2 cellular contexts compared by ENCODE assay signal in the genomic region with DNA sequence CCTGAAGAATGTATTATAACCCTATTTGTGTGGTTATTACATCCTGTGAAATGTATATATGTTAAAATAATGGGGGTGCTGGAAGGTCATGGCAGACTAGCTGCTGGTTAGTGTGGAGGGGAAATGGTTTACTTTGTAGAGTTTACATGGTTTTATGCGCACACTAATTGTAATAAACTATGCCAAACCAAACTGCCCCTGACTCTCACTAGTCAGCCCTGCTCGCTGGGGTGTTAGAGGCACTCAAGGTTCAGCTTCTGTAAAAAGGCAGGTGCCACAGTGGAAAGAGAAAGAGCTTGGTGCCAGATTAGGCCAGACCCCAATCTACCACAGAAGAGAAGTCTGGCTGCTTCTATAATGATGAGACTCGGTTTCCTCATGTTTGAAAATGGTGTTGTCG.
TF ChIP-seq lines count a peak whose summit lies in the region.

No MANE protein-coding gene starts in this region.

TF ChIP-seq in A549, 52 proteins besides CTCF, POLR2A, EP300 and RAD21:
- no peak for TF ChIP-seq CBX2 (IDR thresholded peaks at IDR 0.05; ENCODE audit: borderline replicate concordance, low read depth)
- TF ChIP-seq CEBPB (IDR thresholded peaks at IDR 0.05) = no peak
- TF ChIP-seq PHF8 (IDR thresholded peaks at IDR 0.05; ENCODE audit: borderline replicate concordance, low read depth) = no peak
- TF ChIP-seq, protein P1, sequence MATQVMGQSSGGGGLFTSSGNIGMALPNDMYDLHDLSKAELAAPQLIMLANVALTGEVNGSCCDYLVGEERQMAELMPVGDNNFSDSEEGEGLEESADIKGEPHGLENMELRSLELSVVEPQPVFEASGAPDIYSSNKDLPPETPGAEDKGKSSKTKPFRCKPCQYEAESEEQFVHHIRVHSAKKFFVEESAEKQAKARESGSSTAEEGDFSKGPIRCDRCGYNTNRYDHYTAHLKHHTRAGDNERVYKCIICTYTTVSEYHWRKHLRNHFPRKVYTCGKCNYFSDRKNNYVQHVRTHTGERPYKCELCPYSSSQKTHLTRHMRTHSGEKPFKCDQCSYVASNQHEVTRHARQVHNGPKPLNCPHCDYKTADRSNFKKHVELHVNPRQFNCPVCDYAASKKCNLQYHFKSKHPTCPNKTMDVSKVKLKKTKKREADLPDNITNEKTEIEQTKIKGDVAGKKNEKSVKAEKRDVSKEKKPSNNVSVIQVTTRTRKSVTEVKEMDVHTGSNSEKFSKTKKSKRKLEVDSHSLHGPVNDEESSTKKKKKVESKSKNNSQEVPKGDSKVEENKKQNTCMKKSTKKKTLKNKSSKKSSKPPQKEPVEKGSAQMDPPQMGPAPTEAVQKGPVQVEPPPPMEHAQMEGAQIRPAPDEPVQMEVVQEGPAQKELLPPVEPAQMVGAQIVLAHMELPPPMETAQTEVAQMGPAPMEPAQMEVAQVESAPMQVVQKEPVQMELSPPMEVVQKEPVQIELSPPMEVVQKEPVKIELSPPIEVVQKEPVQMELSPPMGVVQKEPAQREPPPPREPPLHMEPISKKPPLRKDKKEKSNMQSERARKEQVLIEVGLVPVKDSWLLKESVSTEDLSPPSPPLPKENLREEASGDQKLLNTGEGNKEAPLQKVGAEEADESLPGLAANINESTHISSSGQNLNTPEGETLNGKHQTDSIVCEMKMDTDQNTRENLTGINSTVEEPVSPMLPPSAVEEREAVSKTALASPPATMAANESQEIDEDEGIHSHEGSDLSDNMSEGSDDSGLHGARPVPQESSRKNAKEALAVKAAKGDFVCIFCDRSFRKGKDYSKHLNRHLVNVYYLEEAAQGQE (IDR thresholded peaks at IDR 0.05) = no peak
- no peak for TF ChIP-seq HOXB13 (CRISPR knock-in tag; IDR thresholded peaks at IDR 0.05; ENCODE audit: low read depth)
- TF ChIP-seq FOSL2 (IDR thresholded peaks at IDR 0.05) = no peak
- TF ChIP-seq FOSL2 (CRISPR knock-in tag; IDR thresholded peaks at IDR 0.05) = no peak
- TF ChIP-seq POLR2AphosphoS2 (conservative IDR thresholded peaks at IDR 0.05; ENCODE audit: low read length) = no peak
- TF ChIP-seq, protein P2, sequence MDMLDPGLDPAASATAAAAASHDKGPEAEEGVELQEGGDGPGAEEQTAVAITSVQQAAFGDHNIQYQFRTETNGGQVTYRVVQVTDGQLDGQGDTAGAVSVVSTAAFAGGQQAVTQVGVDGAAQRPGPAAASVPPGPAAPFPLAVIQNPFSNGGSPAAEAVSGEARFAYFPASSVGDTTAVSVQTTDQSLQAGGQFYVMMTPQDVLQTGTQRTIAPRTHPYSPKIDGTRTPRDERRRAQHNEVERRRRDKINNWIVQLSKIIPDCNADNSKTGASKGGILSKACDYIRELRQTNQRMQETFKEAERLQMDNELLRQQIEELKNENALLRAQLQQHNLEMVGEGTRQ (IDR thresholded peaks at IDR 0.05) = no peak
- no peak for TF ChIP-seq NR3C1 (IDR thresholded peaks at IDR 0.05)
- TF ChIP-seq, protein P3, sequence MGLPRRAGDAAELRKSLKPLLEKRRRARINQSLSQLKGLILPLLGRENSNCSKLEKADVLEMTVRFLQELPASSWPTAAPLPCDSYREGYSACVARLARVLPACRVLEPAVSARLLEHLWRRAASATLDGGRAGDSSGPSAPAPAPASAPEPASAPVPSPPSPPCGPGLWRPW (IDR thresholded peaks at IDR 0.05) = no peak
- TF ChIP-seq JUN (IDR thresholded peaks at IDR 0.05) = no peak

TF ChIP-seq in GM23338, 12 proteins besides CTCF, POLR2A, EP300 and RAD21:
- TF ChIP-seq, protein P1 (IDR thresholded peaks at IDR 0.05; ENCODE audit: unreplicated experiment) = no peak
- TF ChIP-seq, protein P4, sequence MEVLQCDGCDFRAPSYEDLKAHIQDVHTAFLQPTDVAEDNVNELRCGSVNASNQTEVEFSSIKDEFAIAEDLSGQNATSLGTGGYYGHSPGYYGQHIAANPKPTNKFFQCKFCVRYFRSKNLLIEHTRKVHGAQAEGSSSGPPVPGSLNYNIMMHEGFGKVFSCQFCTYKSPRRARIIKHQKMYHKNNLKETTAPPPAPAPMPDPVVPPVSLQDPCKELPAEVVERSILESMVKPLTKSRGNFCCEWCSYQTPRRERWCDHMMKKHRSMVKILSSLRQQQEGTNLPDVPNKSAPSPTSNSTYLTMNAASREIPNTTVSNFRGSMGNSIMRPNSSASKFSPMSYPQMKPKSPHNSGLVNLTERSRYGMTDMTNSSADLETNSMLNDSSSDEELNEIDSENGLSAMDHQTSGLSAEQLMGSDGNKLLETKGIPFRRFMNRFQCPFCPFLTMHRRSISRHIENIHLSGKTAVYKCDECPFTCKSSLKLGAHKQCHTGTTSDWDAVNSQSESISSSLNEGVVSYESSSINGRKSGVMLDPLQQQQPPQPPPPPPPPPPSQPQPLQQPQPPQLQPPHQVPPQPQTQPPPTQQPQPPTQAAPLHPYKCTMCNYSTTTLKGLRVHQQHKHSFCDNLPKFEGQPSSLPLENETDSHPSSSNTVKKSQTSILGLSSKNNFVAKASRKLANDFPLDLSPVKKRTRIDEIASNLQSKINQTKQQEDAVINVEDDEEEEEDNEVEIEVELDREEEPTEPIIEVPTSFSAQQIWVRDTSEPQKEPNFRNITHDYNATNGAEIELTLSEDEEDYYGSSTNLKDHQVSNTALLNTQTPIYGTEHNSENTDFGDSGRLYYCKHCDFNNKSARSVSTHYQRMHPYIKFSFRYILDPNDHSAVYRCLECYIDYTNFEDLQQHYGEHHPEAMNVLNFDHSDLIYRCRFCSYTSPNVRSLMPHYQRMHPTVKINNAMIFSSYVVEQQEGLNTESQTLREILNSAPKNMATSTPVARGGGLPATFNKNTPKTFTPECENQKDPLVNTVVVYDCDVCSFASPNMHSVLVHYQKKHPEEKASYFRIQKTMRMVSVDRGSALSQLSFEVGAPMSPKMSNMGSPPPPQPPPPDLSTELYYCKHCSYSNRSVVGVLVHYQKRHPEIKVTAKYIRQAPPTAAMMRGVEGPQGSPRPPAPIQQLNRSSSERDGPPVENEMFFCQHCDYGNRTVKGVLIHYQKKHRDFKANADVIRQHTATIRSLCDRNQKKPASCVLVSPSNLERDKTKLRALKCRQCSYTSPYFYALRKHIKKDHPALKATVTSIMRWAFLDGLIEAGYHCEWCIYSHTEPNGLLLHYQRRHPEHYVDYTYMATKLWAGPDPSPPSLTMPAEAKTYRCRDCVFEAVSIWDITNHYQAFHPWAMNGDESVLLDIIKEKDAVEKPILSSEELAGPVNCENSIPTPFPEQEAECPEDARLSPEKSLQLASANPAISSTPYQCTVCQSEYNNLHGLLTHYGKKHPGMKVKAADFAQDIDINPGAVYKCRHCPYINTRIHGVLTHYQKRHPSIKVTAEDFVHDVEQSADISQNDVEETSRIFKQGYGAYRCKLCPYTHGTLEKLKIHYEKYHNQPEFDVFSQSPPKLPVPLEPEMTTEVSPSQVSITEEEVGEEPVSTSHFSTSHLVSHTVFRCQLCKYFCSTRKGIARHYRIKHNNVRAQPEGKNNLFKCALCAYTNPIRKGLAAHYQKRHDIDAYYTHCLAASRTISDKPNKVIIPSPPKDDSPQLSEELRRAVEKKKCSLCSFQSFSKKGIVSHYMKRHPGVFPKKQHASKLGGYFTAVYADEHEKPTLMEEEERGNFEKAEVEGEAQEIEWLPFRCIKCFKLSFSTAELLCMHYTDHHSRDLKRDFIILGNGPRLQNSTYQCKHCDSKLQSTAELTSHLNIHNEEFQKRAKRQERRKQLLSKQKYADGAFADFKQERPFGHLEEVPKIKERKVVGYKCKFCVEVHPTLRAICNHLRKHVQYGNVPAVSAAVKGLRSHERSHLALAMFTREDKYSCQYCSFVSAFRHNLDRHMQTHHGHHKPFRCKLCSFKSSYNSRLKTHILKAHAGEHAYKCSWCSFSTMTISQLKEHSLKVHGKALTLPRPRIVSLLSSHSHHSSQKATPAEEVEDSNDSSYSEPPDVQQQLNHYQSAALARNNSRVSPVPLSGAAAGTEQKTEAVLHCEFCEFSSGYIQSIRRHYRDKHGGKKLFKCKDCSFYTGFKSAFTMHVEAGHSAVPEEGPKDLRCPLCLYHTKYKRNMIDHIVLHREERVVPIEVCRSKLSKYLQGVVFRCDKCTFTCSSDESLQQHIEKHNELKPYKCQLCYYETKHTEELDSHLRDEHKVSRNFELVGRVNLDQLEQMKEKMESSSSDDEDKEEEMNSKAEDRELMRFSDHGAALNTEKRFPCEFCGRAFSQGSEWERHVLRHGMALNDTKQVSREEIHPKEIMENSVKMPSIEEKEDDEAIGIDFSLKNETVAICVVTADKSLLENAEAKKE (CRISPR knock-in tag; IDR thresholded peaks at IDR 0.05) = no peak
- TF ChIP-seq JUNB (IDR thresholded peaks at IDR 0.05; ENCODE audit: unreplicated experiment) (no peak), EZH2phosphoT487 (IDR thresholded peaks at IDR 0.05; ENCODE audit: unreplicated experiment) (no peak), STAT1 (IDR thresholded peaks at IDR 0.05; ENCODE audit: unreplicated experiment) (no peak), ZNF114 (CRISPR knock-in tag; IDR thresholded peaks at IDR 0.05) (no peak), NANOG (IDR thresholded peaks at IDR 0.05; ENCODE audit: borderline replicate concordance) (no peak), ZNF331 (CRISPR knock-in tag; IDR thresholded peaks at IDR 0.05; ENCODE audit: low read depth) (no peak), EZH2 (IDR thresholded peaks at IDR 0.05; ENCODE audit: low read depth, unreplicated experiment) (no peak), ETS1 (IDR thresholded peaks at IDR 0.05) (no peak), CREB1 (CRISPR knock-in tag; IDR thresholded peaks at IDR 0.05; ENCODE audit: low read depth) (no peak), POLR2AphosphoS5 (IDR thresholded peaks at IDR 0.05; ENCODE audit: low read depth) (no peak)
